In genomic region chr1:203555484-203556046, GRCh38 we compare ENCODE assay signal across 12 cellular contexts.
A peak's percentile ranks its signal among the peaks of the same experiment; 100 is the strongest.
DNase-seq lines count a peak whose midpoint lies in the region; ATAC-seq and TF ChIP-seq lines count a peak whose summit lies in the region.
"Had no signal": no experiment of that assay in that cellular context is flagged by ENCODE, and none has a peak within 500 bp of the region (broad histone marks: within the 10 kb centered on the region; RNA-seq: fewer than 3 reads in every experiment).

No MANE protein-coding gene starts in this region.

- H3K9me3 ChIP-seq in stomach: no peaks in the 10 kb centered on the region

- H3K4me3 ChIP-seq in coronary artery: peak overlapping the region; percentile 35
- no peak overlapping the region for H3K4me3 ChIP-seq in stomach
- H3K4me3 ChIP-seq: K562 had no signal

- H3K4me1 Mint-ChIP-seq in HFFc6 (ENCODE audit: low read depth): peaks cover 80% of the 10 kb centered on the region
- H3K4me1 Mint-ChIP-seq in mesothelial cell of epicardium: peaks cover 60% of the 10 kb centered on the region
- H3K4me1 Mint-ChIP-seq in activated CD8-positive, alpha-beta memory T cell treated with anti-CD3 and anti-CD28 coated beads, Interleukin-2, amount 10 ng/mL, durations not matched to agents 7 days and 5 days: peaks cover 3% of the 10 kb centered on the region
- H3K4me1 Mint-ChIP-seq in activated naive CD4-positive, alpha-beta T cell treated with anti-CD3 and anti-CD28 coated beads, Interleukin-2, amount 10 ng/mL, durations not matched to agents 7 days and 5 days: no peaks in the 10 kb centered on the region

- H3K27me3 ChIP-seq in stomach: no peaks in the 10 kb centered on the region

- intact Hi-C loops in stomach (cut with DNase I; ENCODE audit: low total_unique reads): no loop called here

- peak overlapping the region; percentile 99 for H3K27ac Mint-ChIP-seq in HFFc6
- H3K27ac Mint-ChIP-seq in mesothelial cell of epicardium: peak overlapping the region; percentile 97
- no peak overlapping the region for H3K27ac Mint-ChIP-seq in activated CD8-positive, alpha-beta memory T cell treated with anti-CD3 and anti-CD28 coated beads, Interleukin-2, amount 10 ng/mL, durations not matched to agents 7 days and 5 days
- H3K27ac Mint-ChIP-seq in activated naive CD4-positive, alpha-beta T cell treated with anti-CD3 and anti-CD28 coated beads, Interleukin-2, amount 10 ng/mL, durations not matched to agents 7 days and 5 days: no peak overlapping the region
- H3K27ac Mint-ChIP-seq: activated naive CD8-positive, alpha-beta T cell treated with anti-CD3 and anti-CD28 coated beads, Interleukin-2, amount 50 U/mL, for 24 hours; stimulated activated naive CD8-positive, alpha-beta T cell treated with anti-CD3 and anti-CD28 coated beads, Interleukin-15, amount 100 ng/mL, for 72 hours had no signal

- H3K4me3 Mint-ChIP-seq in HFFc6: peak overlapping the region; percentile 84
- peak overlapping the region; percentile 43 for H3K4me3 Mint-ChIP-seq in mesothelial cell of epicardium
- H3K4me3 Mint-ChIP-seq in activated CD8-positive, alpha-beta memory T cell treated with anti-CD3 and anti-CD28 coated beads, Interleukin-2, amount 10 ng/mL, durations not matched to agents 7 days and 5 days: no peak overlapping the region
- no peak overlapping the region for H3K4me3 Mint-ChIP-seq in activated naive CD4-positive, alpha-beta T cell treated with anti-CD3 and anti-CD28 coated beads, Interleukin-2, amount 10 ng/mL, durations not matched to agents 7 days and 5 days
- H3K4me3 Mint-ChIP-seq: activated naive CD8-positive, alpha-beta T cell treated with anti-CD3 and anti-CD28 coated beads, Interleukin-2, amount 50 U/mL, for 24 hours; stimulated activated naive CD8-positive, alpha-beta T cell treated with anti-CD3 and anti-CD28 coated beads, Interleukin-15, amount 100 ng/mL, for 72 hours had no signal

- CTCF ChIA-PET in activated CD8-positive, alpha-beta memory T cell treated with anti-CD3 and anti-CD28 coated beads, Interleukin-2, amount 10 ng/mL, durations not matched to agents 7 days and 5 days (lab: Charles Lee): interaction anchor here (1.0 to 1.1 kb wide), 2 partner anchors 51 to 68 kb away, joined by 3 to 4 read pairs; no protein-coding TSS in a partner anchor
- CTCF ChIA-PET in activated naive CD4-positive, alpha-beta T cell treated with anti-CD3 and anti-CD28 coated beads, Interleukin-2, amount 10 ng/mL, durations not matched to agents 7 days and 5 days (lab: Charles Lee): no interaction called here

- H3K27me3 Mint-ChIP-seq in HFFc6 (ENCODE audit: insufficient read depth): peaks cover 1% of the 10 kb centered on the region; the same call in 1 of the 2 replicates
- no peaks in the 10 kb centered on the region for H3K27me3 Mint-ChIP-seq in mesothelial cell of epicardium (ENCODE audit: low read depth)
- H3K27me3 Mint-ChIP-seq in activated CD8-positive, alpha-beta memory T cell treated with anti-CD3 and anti-CD28 coated beads, Interleukin-2, amount 10 ng/mL, durations not matched to agents 7 days and 5 days: peaks cover 21% of the 10 kb centered on the region
- H3K27me3 Mint-ChIP-seq in activated naive CD4-positive, alpha-beta T cell treated with anti-CD3 and anti-CD28 coated beads, Interleukin-2, amount 10 ng/mL, durations not matched to agents 7 days and 5 days: peaks cover 34% of the 10 kb centered on the region
- H3K27me3 Mint-ChIP-seq: activated naive CD8-positive, alpha-beta T cell treated with anti-CD3 and anti-CD28 coated beads, Interleukin-2, amount 50 U/mL, for 24 hours; stimulated activated naive CD8-positive, alpha-beta T cell treated with anti-CD3 and anti-CD28 coated beads, Interleukin-15, amount 100 ng/mL, for 72 hours had no signal

- no peaks in the 10 kb centered on the region for H3K36me3 ChIP-seq in stomach

- ATAC-seq in activated CD8-positive, alpha-beta memory T cell treated with anti-CD3 and anti-CD28 coated beads, Interleukin-2, amount 10 ng/mL, durations not matched to agents 7 days and 5 days: no peak
- ATAC-seq: K562; stimulated activated naive CD8-positive, alpha-beta T cell treated with anti-CD3 and anti-CD28 coated beads, Interleukin-15, amount 100 ng/mL, for 72 hours had no signal

- H3K27ac ChIP-seq in coronary artery (peak overlapping the region; percentile 81 to 92), stomach (peak overlapping the region in 4 of 5 donors; percentile 77 to 89 (median 79))

- peaks cover 31 to 62% (median 43%) of the 10 kb centered on the region in 4 donors for H3K4me1 ChIP-seq in stomach

- TF ChIP-seq POLR2A in stomach (IDR thresholded peaks at IDR 0.05): no peak

- no peaks in the 10 kb centered on the region for H3K36me3 Mint-ChIP-seq in HFFc6 (ENCODE audit: low read depth)
- H3K36me3 Mint-ChIP-seq in mesothelial cell of epicardium: no peaks in the 10 kb centered on the region
- H3K36me3 Mint-ChIP-seq in activated CD8-positive, alpha-beta memory T cell treated with anti-CD3 and anti-CD28 coated beads, Interleukin-2, amount 10 ng/mL, durations not matched to agents 7 days and 5 days: no peaks in the 10 kb centered on the region
- no peaks in the 10 kb centered on the region for H3K36me3 Mint-ChIP-seq in activated naive CD4-positive, alpha-beta T cell treated with anti-CD3 and anti-CD28 coated beads, Interleukin-2, amount 10 ng/mL, durations not matched to agents 7 days and 5 days

- TF ChIP-seq CTCF in HFFc6 (IDR thresholded peaks at IDR 0.05) (no peak), coronary artery (IDR thresholded peaks at IDR 0.05) (no peak), mesothelial cell of epicardium (IDR thresholded peaks at IDR 0.05; ENCODE audit: unreplicated experiment) (no peak), stomach (IDR thresholded peaks at IDR 0.05) (no peak)

- WGBS in stomach, 5 donors: 79 to 93% (median 91%) methylated on average over 8 to 9 of the region's 9 CpGs

- TF ChIP-seq EP300 in stomach (IDR thresholded peaks at IDR 0.05): no peak

- H3K9me3 Mint-ChIP-seq in HFFc6 (no peaks in the 10 kb centered on the region), mesothelial cell of epicardium (no peaks in the 10 kb centered on the region)
- H3K9me3 Mint-ChIP-seq in activated CD8-positive, alpha-beta memory T cell treated with anti-CD3 and anti-CD28 coated beads, Interleukin-2, amount 10 ng/mL, durations not matched to agents 7 days and 5 days (ENCODE audit: low read depth): no peaks in the 10 kb centered on the region
- H3K9me3 Mint-ChIP-seq in activated naive CD4-positive, alpha-beta T cell treated with anti-CD3 and anti-CD28 coated beads, Interleukin-2, amount 10 ng/mL, durations not matched to agents 7 days and 5 days: no peaks in the 10 kb centered on the region
- H3K9me3 Mint-ChIP-seq: activated naive CD8-positive, alpha-beta T cell treated with anti-CD3 and anti-CD28 coated beads, Interleukin-2, amount 50 U/mL, for 24 hours; stimulated activated naive CD8-positive, alpha-beta T cell treated with anti-CD3 and anti-CD28 coated beads, Interleukin-15, amount 100 ng/mL, for 72 hours had no signal

- DNase-seq in HFFc6: no peak
- DNase-seq in coronary artery (ENCODE audit: low spot score): no peak
- no peak for DNase-seq in mesothelial cell of epicardium (ENCODE audit: low spot score in 2 of 2, unreplicated experiment in 2 of 2)
- no peak for DNase-seq in stomach
- no peak for DNase-seq in activated CD8-positive, alpha-beta memory T cell treated with anti-CD3 and anti-CD28 coated beads, Interleukin-2, amount 10 ng/mL, durations not matched to agents 7 days and 5 days
- DNase-seq in nucleus accumbens (lab: John Stamatoyannopoulos, UW): no peak
- DNase-seq in anterior cingulate cortex (lab: John Stamatoyannopoulos, UW): no peak
- DNase-seq in activated naive CD4-positive, alpha-beta T cell treated with anti-CD3 and anti-CD28 coated beads, Interleukin-2, amount 10 ng/mL, durations not matched to agents 7 days and 5 days: no peak
- DNase-seq: activated naive CD8-positive, alpha-beta T cell treated with anti-CD3 and anti-CD28 coated beads, Interleukin-2, amount 50 U/mL, for 24 hours; NCI-H345; stimulated activated naive CD8-positive, alpha-beta T cell treated with anti-CD3 and anti-CD28 coated beads, Interleukin-15, amount 100 ng/mL, for 72 hours had no signal

Comparison
In these comparisons a context has a peak if more than half of its experiments do, and no peak if none do; other contexts are left out.
1. H3K27ac Mint-ChIP-seq: peak in HFFc6 (single experiment) and mesothelial cell of epicardium (single experiment); none in activated CD8-positive, alpha-beta memory T cell treated with anti-CD3 and anti-CD28 coated beads, Interleukin-2, amount 10 ng/mL, durations not matched to agents 7 days and 5 days (single experiment) and activated naive CD4-positive, alpha-beta T cell treated with anti-CD3 and anti-CD28 coated beads, Interleukin-2, amount 10 ng/mL, durations not matched to agents 7 days and 5 days (single experiment).
2. H3K4me3 Mint-ChIP-seq: peak in HFFc6 (single experiment) and mesothelial cell of epicardium (single experiment); none in activated CD8-positive, alpha-beta memory T cell treated with anti-CD3 and anti-CD28 coated beads, Interleukin-2, amount 10 ng/mL, durations not matched to agents 7 days and 5 days (single experiment) and activated naive CD4-positive, alpha-beta T cell treated with anti-CD3 and anti-CD28 coated beads, Interleukin-2, amount 10 ng/mL, durations not matched to agents 7 days and 5 days (single experiment).